8 cellular contexts compared by ENCODE assay signal in genomic region chr7:44986218-44987053, GRCh38. TPM values are rescaled to one million over a fixed set of nuclear protein-coding genes. Genes with fewer than 3 reads are reported as not detected.
A peak's percentile ranks its signal among the peaks of the same experiment; 100 is the strongest.
DNase-seq lines count a peak whose midpoint lies in the region; ATAC-seq, FAIRE-seq and TF ChIP-seq lines count a peak whose summit lies in the region.

No MANE protein-coding gene starts in this region.

- CTCF ChIA-PET in AG04450 (lab: Charles Lee), result no interaction called here

- POLR2A ChIA-PET in AG04450 (lab: Yijun Ruan, JAX), result interaction anchor here (0.6 to 1.5 kb wide), 4 partner anchors 11 to 125 kb away, joined by 3 to 5 read pairs (median 4); partner anchors contain the start of genes CCM2 and TBRG4

- H3K9me3 ChIP-seq in AG04450 (ENCODE audit: control insufficient read depth, insufficient read depth, low read length) (no peaks in the 10 kb centered on the region), kidney (ENCODE audit: control insufficient read depth in 1 of 2, low read length in 2 of 2) (no peaks in the 10 kb centered on the region)

- peaks cover 7 to 10% of the 10 kb centered on the region in 2 donors for H3K4me1 ChIP-seq in kidney (ENCODE audit: control insufficient read depth in 1 of 2, insufficient read depth in 1 of 2, low read depth in 1 of 2, low read length in 2 of 2)

- no peak for FAIRE-seq in kidney (lab: Jason Lieb, UNC)

- DNase-seq in AG04450 (ENCODE audit: low read depth, low spot score), result peak; percentile 83
- peak; percentile 93 for DNase-seq in NCI-H345 (lab: John Stamatoyannopoulos, UW)
- peak; percentile 94 for DNase-seq in cerebellar cortex (ENCODE audit: low spot score)
- peak; percentile 98 for DNase-seq in kidney
- peak; percentile 83 to 97 for DNase-seq in stimulated activated CD4-positive, alpha-beta T cell treated with anti-CD3 and anti-CD28 coated beads, Interleukin-15, amount 100 ng/mL, for 1 hour (ENCODE audit: low read depth in 1 of 2, low spot score in 1 of 2)

- peak overlapping the region; percentile 90 to 99 for H3K9ac ChIP-seq in kidney (ENCODE audit: low read length in 2 of 2)

- H3K36me3 ChIP-seq in kidney (ENCODE audit: control insufficient read depth in 1 of 2, insufficient read depth in 2 of 2, low read length in 2 of 2), result peaks cover 11 to 29% of the 10 kb centered on the region in 2 donors

- peak; percentile 92 for ATAC-seq in GM18907 (IDR thresholded peaks at IDR 0.05; ENCODE audit: unreplicated experiment)
- ATAC-seq in HG03139 (IDR thresholded peaks at IDR 0.05; ENCODE audit: unreplicated experiment), result peak; percentile 91
- peak; percentile 96 for ATAC-seq in activated CD4-positive, CD25-positive, alpha-beta regulatory T cell treated with anti-CD3 and anti-CD28 coated beads, Interleukin-2, amount 50 U/mL, for 24 hours

- H3K4me3 ChIP-seq in AG04450 (ENCODE audit: low read depth, low read length), result peak overlapping the region; percentile 90
- H3K4me3 ChIP-seq in kidney (ENCODE audit: low read length in 2 of 2), result peak overlapping the region; percentile 93 to 94

- TF ChIP-seq CTCF in AG04450 (IDR thresholded peaks at IDR 0.05; ENCODE audit: low read depth, low read length), result no peak
- TF ChIP-seq CTCF in kidney (IDR thresholded peaks at IDR 0.05; ENCODE audit: borderline replicate concordance, extremely low read depth, insufficient read depth), result no peak

- H3K27me3 ChIP-seq in AG04450 (ENCODE audit: control insufficient read depth, insufficient read depth, low read length), result no peaks in the 10 kb centered on the region

- intact Hi-C loops in kidney (cut with DNase I), result no loop called here

- peak overlapping the region; percentile 92 for H3K27ac ChIP-seq in AG04450 (ENCODE audit: low read depth, low read length)
- peak overlapping the region; percentile 96 to 98 for H3K27ac ChIP-seq in kidney (ENCODE audit: low read depth in 2 of 2, low read length in 2 of 2)

RNA-seq across cellular contexts. Expression of gene MYO1G, which starts 7.6 kb away (rescaled TPM):
- polyA plus RNA-seq in AG04450 (2011; rRNA removed), result not detected in 2 replicates
- 0.09 TPM in 1 of 2 replicates, not detected in the other for polyA minus RNA-seq in AG04450 (2011; rRNA and poly(A)+ RNA removed)
- total RNA-seq in kidney, result 14.3 TPM
- polyA plus RNA-seq in kidney (ENCODE audit: insufficient read depth, low read depth, low replicate concordance), result 0.60 TPM

RNA-seq across cellular contexts. Expression of gene CCM2, which starts 13.6 kb away (rescaled TPM):
- 24.7 and 40.6 TPM in 2 replicates for polyA plus RNA-seq in AG04450 (2011; rRNA removed)
- 35.8 and 59.6 TPM in 2 replicates for polyA minus RNA-seq in AG04450 (2011; rRNA and poly(A)+ RNA removed)
- total RNA-seq in kidney, result 35.0 TPM
- polyA plus RNA-seq in kidney (ENCODE audit: insufficient read depth, low read depth, low replicate concordance), result 37.8 TPM

Comparison
In these comparisons a context has a peak if more than half of its experiments do, and no peak if none do; other contexts are left out.
1. Peak in every context shown above with its lines: DNase-seq, ATAC-seq, H3K4me3 ChIP-seq and H3K27ac ChIP-seq.